ENCODE assay signal across 8 cellular contexts in genomic region chr12:98593351-98594049, GRCh38. TPM values are rescaled to one million over a fixed set of nuclear protein-coding genes. Genes with fewer than 3 reads are reported as not detected.
DNase-seq lines count a peak whose midpoint lies in the region; ATAC-seq, FAIRE-seq and TF ChIP-seq lines count a peak whose summit lies in the region.

Gene SLC25A3, plus strand, starts transcription at chr12:98593686. Its CDS starts 293 bp downstream, at chr12:98593979.

- no peaks in the 10 kb centered on the region for H3K27me3 ChIP-seq in esophagus muscularis mucosa

- H3K9me3 ChIP-seq in KOPT-K1 (ENCODE audit: insufficient read depth, low read length, poor library complexity, severe bottlenecking) (no peaks in the 10 kb centered on the region), esophagus muscularis mucosa (no peaks in the 10 kb centered on the region)

- peak within 1 kb of the TSS; percentile 99 for H3K27ac Mint-ChIP-seq in activated T-cell treated with anti-CD3 and anti-CD28 coated beads, Interleukin-2, amount 50 U/mL, for 72 hours

- H3K4me1 ChIP-seq in esophagus muscularis mucosa: peaks cover 28 to 39% (median 37%) of the 10 kb centered on the region in 4 donors

- intact Hi-C loops in esophagus muscularis mucosa (cut with DNase I): loop anchor here (2.0 kb wide), 1 partner anchor 51 kb away; the partner anchor contains the start of genes APAF1 and IKBIP

- ATAC-seq in GM21786 (IDR thresholded peaks at IDR 0.05; ENCODE audit: unreplicated experiment): peak; percentile 100
- ATAC-seq in activated T-cell treated with anti-CD3 and anti-CD28 coated beads, Interleukin-2, amount 50 U/mL, for 72 hours (replicated peaks in 1 of 2): peak; percentile 96

- H3K36me3 Mint-ChIP-seq in activated T-cell treated with anti-CD3 and anti-CD28 coated beads, Interleukin-2, amount 50 U/mL, for 72 hours (ENCODE audit: insufficient read depth in 2 of 2): peaks cover 12 to 35% of the 10 kb centered on the region in 2 donors

- H3K4me3 ChIP-seq in esophagus muscularis mucosa: peak within 1 kb of the TSS; percentile 71 to 92 (median 84)

- H3K27ac ChIP-seq in KOPT-K1 (ENCODE audit: low read depth, low read length, poor library complexity, severe bottlenecking) (peak within 1 kb of the TSS; percentile 91), esophagus muscularis mucosa (replicated peaks in 1 of 4) (peak within 1 kb of the TSS; percentile 94 to 99 (median 96))

- peak; percentile 90 for TF ChIP-seq POLR2A in esophagus muscularis mucosa (IDR thresholded peaks at IDR 0.05; ENCODE audit: low read depth)

- DNase-seq in DMS79 (lab: John Stamatoyannopoulos, UW) (peak; percentile 91), RCC 7860 (ENCODE audit: low spot score) (peak; percentile 95), esophagus muscularis mucosa (ENCODE audit: extremely low spot score) (peak; percentile 99), myocyte (ENCODE audit: low read depth) (peak; percentile 98)
- peak; percentile 92 to 93 for DNase-seq in activated T-cell treated with anti-CD3 and anti-CD28 coated beads, Interleukin-2, amount 50 U/mL, for 72 hours
- DNase-seq in stimulated activated CD8-positive, alpha-beta memory T cell treated with anti-CD3 and anti-CD28 coated beads, Interleukin-7, amount 100 ng/mL, for 48 hours (ENCODE audit: extremely low read depth in 1 of 2, low read depth in 1 of 2): peak; percentile 85 to 86

- WGBS in esophagus muscularis mucosa: 0% methylated on average over 10 of the region's 67 CpGs

- no peak for TF ChIP-seq EP300 in esophagus muscularis mucosa (IDR thresholded peaks at IDR 0.05)

- TF ChIP-seq CTCF in esophagus muscularis mucosa (IDR thresholded peaks at IDR 0.05): no peak

- peak; percentile 38 for FAIRE-seq in RCC 7860 (lab: Jason Lieb, UNC)

- no peaks in the 10 kb centered on the region for H3K9me3 Mint-ChIP-seq in activated T-cell treated with anti-CD3 and anti-CD28 coated beads, Interleukin-2, amount 50 U/mL, for 72 hours

- no peaks in the 10 kb centered on the region for H3K27me3 Mint-ChIP-seq in activated T-cell treated with anti-CD3 and anti-CD28 coated beads, Interleukin-2, amount 50 U/mL, for 72 hours (ENCODE audit: low read depth)

- peaks cover 40% of the 10 kb centered on the region for H3K36me3 ChIP-seq in KOPT-K1 (ENCODE audit: insufficient read depth, low read length)
- peaks cover 6 to 32% (median 15%) of the 10 kb centered on the region in 4 donors for H3K36me3 ChIP-seq in esophagus muscularis mucosa

- peaks cover 31% of the 10 kb centered on the region for H3K4me1 Mint-ChIP-seq in activated T-cell treated with anti-CD3 and anti-CD28 coated beads, Interleukin-2, amount 50 U/mL, for 72 hours (ENCODE audit: low read depth)

- peak within 1 kb of the TSS; percentile 91 to 99 for H3K4me3 Mint-ChIP-seq in activated T-cell treated with anti-CD3 and anti-CD28 coated beads, Interleukin-2, amount 50 U/mL, for 72 hours

RNA-seq across cellular contexts. Expression of gene SLC25A3, which starts in this region (rescaled TPM):
- total RNA-seq in activated T-cell treated with anti-CD3 and anti-CD28 coated beads, Interleukin-2, amount 50 U/mL, for 72 hours: 100 to 1,000 TPM; 579 to 697 TPM
- total RNA-seq in esophagus muscularis mucosa: 100 to 1,000 TPM; 505 to 652 (median 520) TPM
- 914 and 1,102 TPM in 2 replicates for total RNA-seq in myocyte
- polyA plus RNA-seq in myocyte (2012): 530 TPM

Comparison
In these comparisons a context has a peak if more than half of its experiments do, and no peak if none do; other contexts are left out.
1. Peak in every context shown above with its lines: DNase-seq, ATAC-seq, H3K4me3 ChIP-seq and H3K27ac ChIP-seq.